Comparison of ENCODE assay signal across 8 cellular contexts in the genomic region with DNA sequence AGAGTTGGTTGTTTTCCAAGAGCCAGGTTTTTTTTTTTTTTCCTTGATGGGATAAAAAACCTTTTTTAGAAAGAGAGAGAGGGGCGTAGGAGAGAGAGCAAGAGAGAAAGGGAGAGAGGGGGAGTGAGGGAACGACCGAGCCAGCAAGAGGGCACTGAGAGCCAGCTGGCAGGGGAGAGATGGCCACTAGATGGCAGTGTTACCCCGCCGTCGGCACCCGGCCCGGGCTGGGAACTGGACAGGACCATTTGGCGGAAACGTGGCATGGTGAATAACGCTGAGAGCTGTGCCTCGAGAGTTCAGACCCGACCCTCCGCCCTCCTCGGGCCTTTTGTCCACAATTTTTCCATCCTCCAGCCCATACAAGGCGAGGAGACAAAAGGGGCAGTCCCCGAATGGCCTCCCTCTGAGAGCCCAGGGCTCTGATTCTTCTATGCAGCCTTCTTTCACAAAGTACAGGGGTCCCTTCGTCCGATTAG.
DNase-seq lines count a peak whose midpoint lies in the region; ATAC-seq and TF ChIP-seq lines count a peak whose summit lies in the region.

No MANE protein-coding gene starts in this region.

- H3K9me3 ChIP-seq in HCT116 (ENCODE audit: control insufficient read depth in 1 of 2, insufficient read depth in 1 of 2, low read depth in 1 of 2, low read length in 2 of 2): no peaks in the 10 kb centered on the region
- H3K9me3 ChIP-seq in MG63: no peaks in the 10 kb centered on the region
- H3K9me3 ChIP-seq in SJSA1 (replicated peaks): no peaks in the 10 kb centered on the region
- no peaks in the 10 kb centered on the region for H3K9me3 ChIP-seq in thyroid gland

- POLR2A ChIA-PET in HCT116 (lab: Charles Lee): no interaction called here

- H4K20me1 ChIP-seq in HCT116 (ENCODE audit: insufficient read depth): no peaks in the 10 kb centered on the region

- intact Hi-C loops in HCT116 (cut with micrococcal nuclease) (loop anchor here (1.0 to 10.0 kb wide), 5 partner anchors 147 to 925 kb away; no protein-coding TSS in a partner anchor), thyroid gland (cut with DNase I) (no loop called here)
- intact Hi-C loops in activated naive CD4-positive, alpha-beta T cell treated with anti-CD3 and anti-CD28 coated beads for 36 hours (cut with micrococcal nuclease): loop anchor here (1.0 to 5.0 kb wide), 4 partner anchors 39 to 921 kb away; no protein-coding TSS in a partner anchor

- peak; percentile 96 for TF ChIP-seq RAD21 in HCT116 (IDR thresholded peaks at IDR 0.05; ENCODE audit: low read depth)

- no TSS peak for BruUV-seq in HCT116 (replicated peaks; lab: Mats Ljungman, UMichigan)

- H3K27ac Mint-ChIP-seq in activated naive CD4-positive, alpha-beta T cell treated with anti-CD3 and anti-CD28 coated beads for 36 hours: no peak overlapping the region
- no peak overlapping the region for H3K27ac Mint-ChIP-seq in osteocyte (ENCODE audit: unreplicated experiment)

- H3K4me2 ChIP-seq in HCT116 (ENCODE audit: low read length): peak overlapping the region; percentile 60

- CTCF ChIA-PET in HCT116 (lab: Charles Lee): interaction anchor here (0.5 to 1.7 kb wide), 10 partner anchors 9 to 812 kb away, joined by 3 to 13 read pairs (median 4); no protein-coding TSS in a partner anchor
- CTCF ChIA-PET in activated naive CD4-positive, alpha-beta T cell treated with anti-CD3 and anti-CD28 coated beads for 36 hours (lab: Charles Lee): interaction anchor here (0.7 to 1.3 kb wide), 8 partner anchors 12 to 931 kb away, joined by 3 to 5 read pairs (median 3); no protein-coding TSS in a partner anchor

- RAD21 ChIA-PET in HCT116 (lab: Charles Lee; ENCODE audit: low non-redundant PET in 1 of 2, low total read pairs in 2 of 2, uncharacterized antibody in 2 of 2, unreplicated experiment in 2 of 2): interaction anchor here (0.7 to 2.1 kb wide), 4 partner anchors 39 to 1010 kb away, joined by 3 to 7 read pairs (median 4); no protein-coding TSS in a partner anchor

- 1 to 2% methylated on average over 19 of the region's 19 CpGs for WGBS in thyroid gland, 2 donors

- H3K79me2 ChIP-seq in HCT116 (ENCODE audit: insufficient read depth, low read length): no peaks in the 10 kb centered on the region

- no peaks in the 10 kb centered on the region for H3K36me3 Mint-ChIP-seq in activated naive CD4-positive, alpha-beta T cell treated with anti-CD3 and anti-CD28 coated beads for 36 hours (ENCODE audit: low read depth)
- H3K36me3 Mint-ChIP-seq in osteocyte (ENCODE audit: unreplicated experiment): no peaks in the 10 kb centered on the region

- peaks cover 2% of the 10 kb centered on the region for H3K27me3 Mint-ChIP-seq in activated naive CD4-positive, alpha-beta T cell treated with anti-CD3 and anti-CD28 coated beads for 36 hours (ENCODE audit: low read depth)
- H3K27me3 Mint-ChIP-seq in osteocyte (ENCODE audit: unreplicated experiment): peaks cover 3% of the 10 kb centered on the region

- H3K9me2 ChIP-seq in HCT116 (ENCODE audit: insufficient read depth): no peaks in the 10 kb centered on the region

- no peaks in the 10 kb centered on the region for H3K9me3 Mint-ChIP-seq in activated naive CD4-positive, alpha-beta T cell treated with anti-CD3 and anti-CD28 coated beads for 36 hours
- H3K9me3 Mint-ChIP-seq in osteocyte (ENCODE audit: unreplicated experiment): no peaks in the 10 kb centered on the region

- DNase-seq in GM04503 (ENCODE audit: low read depth) (peak; percentile 10), HCT116 (ENCODE audit: low read depth, low spot score) (peak; percentile 57), MG63 (peak; percentile 52), SJSA1 (ENCODE audit: low read depth in 1 of 2, low spot score in 2 of 2) (peak; percentile 55 to 77), glomerular visceral epithelial cell (ENCODE audit: extremely low spot score) (peak; percentile 73), osteocyte (ENCODE audit: extremely low spot score, unreplicated experiment) (peak; percentile 95), thyroid gland (peak; percentile 78 to 83)
- DNase-seq in activated naive CD4-positive, alpha-beta T cell treated with anti-CD3 and anti-CD28 coated beads for 36 hours: peak; percentile 79

- peak; percentile 99 for ATAC-seq in HCT116

- TF ChIP-seq POLR2A in HCT116 (IDR thresholded peaks at IDR 0.05; ENCODE audit: borderline replicate concordance, extremely low read depth, insufficient read depth, insufficient read length): no peak
- no peak for TF ChIP-seq POLR2A in thyroid gland (IDR thresholded peaks at IDR 0.05)

- H3K27ac ChIP-seq in HCT116 (ENCODE audit: low read depth, low read length): no peak overlapping the region
- no peak overlapping the region for H3K27ac ChIP-seq in SJSA1
- H3K27ac ChIP-seq in thyroid gland: no peak overlapping the region

- H3K36me3 ChIP-seq in HCT116 (ENCODE audit: control insufficient read depth in 1 of 2, insufficient read depth in 2 of 2, low read length in 2 of 2) (no peaks in the 10 kb centered on the region), MG63 (no peaks in the 10 kb centered on the region), SJSA1 (no peaks in the 10 kb centered on the region), thyroid gland (no peaks in the 10 kb centered on the region)

- H2AFZ ChIP-seq in HCT116 (ENCODE audit: low read depth, low read length, poor library complexity, severe bottlenecking): peak overlapping the region; percentile 96

- peaks cover 3% of the 10 kb centered on the region for H3K4me1 Mint-ChIP-seq in activated naive CD4-positive, alpha-beta T cell treated with anti-CD3 and anti-CD28 coated beads for 36 hours (ENCODE audit: low read depth)
- peaks cover 12% of the 10 kb centered on the region for H3K4me1 Mint-ChIP-seq in osteocyte (ENCODE audit: unreplicated experiment)

- H3K4me3 ChIP-seq in HCT116 (replicated peaks in 1 of 2; ENCODE audit: low read depth in 1 of 2, low read length in 2 of 2) (peak overlapping the region in 1 of 2 experiments; percentile 28; a peak in 2 of 4 replicates), MG63 (no peak overlapping the region), SJSA1 (no peak overlapping the region), thyroid gland (replicated peaks in 1 of 3) (peak overlapping the region in 1 of 3 donors; percentile 11)

- H3K27me3 ChIP-seq in HCT116 (ENCODE audit: insufficient read depth, low read length) (no peaks in the 10 kb centered on the region), MG63 (no peaks in the 10 kb centered on the region), SJSA1 (replicated peaks) (0 out of 2 replicates have a peak, but pooled peaks cover 3% of the 10 kb centered on the region), thyroid gland (no peaks in the 10 kb centered on the region)

- TF ChIP-seq CTCF in HCT116 (IDR thresholded peaks at IDR 0.05 in 2 of 3, conservative IDR thresholded peaks at IDR 0.05 in 1 of 3; ENCODE audit: borderline replicate concordance in 1 of 3, insufficient read depth in 1 of 3, low read depth in 2 of 3, low read length in 2 of 3): peak; percentile 75 to 92 (median 87)
- TF ChIP-seq CTCF in osteocyte (IDR thresholded peaks at IDR 0.05): peak; percentile 97
- peak; percentile 67 to 94 (median 84) for TF ChIP-seq CTCF in thyroid gland (IDR thresholded peaks at IDR 0.05)

- no peak overlapping the region for H3K4me3 Mint-ChIP-seq in activated naive CD4-positive, alpha-beta T cell treated with anti-CD3 and anti-CD28 coated beads for 36 hours
- peak overlapping the region; percentile 58 for H3K4me3 Mint-ChIP-seq in osteocyte (ENCODE audit: unreplicated experiment)

- H3K9ac ChIP-seq in HCT116 (ENCODE audit: low read length): no peak overlapping the region

- peaks cover 0 to 8% of the 10 kb centered on the region in 2 experiments; a peak in 2 of 4 replicates for H3K4me1 ChIP-seq in HCT116 (ENCODE audit: control insufficient read depth in 1 of 2, insufficient read depth in 2 of 2, low read length in 2 of 2)
- 0 out of 2 replicates have a peak, but pooled peaks cover 6% of the 10 kb centered on the region for H3K4me1 ChIP-seq in SJSA1 (replicated peaks)
- H3K4me1 ChIP-seq in thyroid gland: peaks cover 0 to 8% of the 10 kb centered on the region in 2 donors

TF ChIP-seq in HCT116, 20 proteins besides CTCF, POLR2A, EP300 and RAD21:
- TF ChIP-seq, protein P1, sequence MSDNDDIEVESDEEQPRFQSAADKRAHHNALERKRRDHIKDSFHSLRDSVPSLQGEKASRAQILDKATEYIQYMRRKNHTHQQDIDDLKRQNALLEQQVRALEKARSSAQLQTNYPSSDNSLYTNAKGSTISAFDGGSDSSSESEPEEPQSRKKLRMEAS (IDR thresholded peaks at IDR 0.05): peak; percentile 74
- no peak for TF ChIP-seq CEBPB (IDR thresholded peaks at IDR 0.05; ENCODE audit: low read depth)
- no peak for TF ChIP-seq EZH2 (IDR thresholded peaks at IDR 0.05)
- no peak for TF ChIP-seq ATF3 (IDR thresholded peaks at IDR 0.05)
- no peak for TF ChIP-seq ZNF274 (IDR thresholded peaks at IDR 0.05; ENCODE audit: low read depth, low read length)
- TF ChIP-seq JUND (IDR thresholded peaks at IDR 0.05): no peak
- no peak for TF ChIP-seq SP1 (IDR thresholded peaks at IDR 0.05; ENCODE audit: low read depth)

Comparison
In these comparisons a context has a peak if more than half of its experiments do, and no peak if none do; other contexts are left out.
1. DNase-seq: peak in every context shown above with its lines; median percentile 95 in osteocyte; 80 in thyroid gland; 79 in activated naive CD4-positive, alpha-beta T cell treated with anti-CD3 and anti-CD28 coated beads for 36 hours; 73 in glomerular visceral epithelial cell; 66 in SJSA1; 57 in HCT116; 52 in MG63; 10 in GM04503.